Comparison of ENCODE assay signal across 9 cellular contexts in the genomic region with DNA sequence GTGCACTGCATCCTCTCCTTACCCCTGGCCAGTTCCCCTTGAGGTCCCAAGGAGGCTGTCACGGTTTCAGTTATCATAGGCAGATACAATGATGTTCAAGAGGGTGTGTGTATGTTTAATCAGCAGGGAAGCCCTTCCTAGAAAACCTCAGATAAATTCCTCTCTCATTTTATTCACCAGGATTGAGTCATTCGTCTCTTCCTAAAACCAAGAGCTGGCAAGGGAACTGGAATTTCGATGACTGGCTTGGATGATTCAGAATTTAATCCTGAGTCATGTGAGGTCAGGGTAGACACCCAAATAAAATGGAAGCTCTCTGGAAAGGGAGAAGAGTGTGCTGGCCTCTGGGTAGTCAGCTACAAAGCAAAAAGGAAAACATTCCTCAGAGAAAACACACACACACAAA.
A peak's percentile ranks its signal among the peaks of the same experiment; 100 is the strongest.
DNase-seq lines count a peak whose midpoint lies in the region; ATAC-seq lines count a peak whose summit lies in the region.
"Had no signal": no experiment of that assay in that cellular context is flagged by ENCODE, and none has a peak within 500 bp of the region (broad histone marks: within the 10 kb centered on the region; RNA-seq: fewer than 3 reads in every experiment).

No MANE protein-coding gene starts in this region.

- no peaks in the 10 kb centered on the region for H3K36me3 Mint-ChIP-seq in stimulated activated naive B cell treated with anti-CD40 and anti-IgM and Interleukin-4, amounts not matched to agents 10 μg/mL and 1 μg/mL and 100 μg/mL, for 72 hours

- peaks cover 19% of the 10 kb centered on the region for H3K4me1 ChIP-seq in SJSA1 (replicated peaks)

- H3K4me3 ChIP-seq in SJSA1, result no peak overlapping the region

- H3K9me3 Mint-ChIP-seq in stimulated activated naive B cell treated with anti-CD40 and anti-IgM and Interleukin-4, amounts not matched to agents 10 μg/mL and 1 μg/mL and 100 μg/mL, for 72 hours, result no peaks in the 10 kb centered on the region

- H3K4me3 Mint-ChIP-seq in stimulated activated naive B cell treated with anti-CD40 and anti-IgM and Interleukin-4, amounts not matched to agents 10 μg/mL and 1 μg/mL and 100 μg/mL, for 72 hours, result no peak overlapping the region

- H3K27me3 ChIP-seq in SJSA1 (replicated peaks), result no peaks in the 10 kb centered on the region

- peaks cover 4 to 6% of the 10 kb centered on the region in 2 donors for H3K4me1 Mint-ChIP-seq in stimulated activated naive B cell treated with anti-CD40 and anti-IgM and Interleukin-4, amounts not matched to agents 10 μg/mL and 1 μg/mL and 100 μg/mL, for 72 hours

- no peaks in the 10 kb centered on the region for H3K36me3 ChIP-seq in SJSA1

- ATAC-seq in stimulated activated naive B cell treated with anti-CD40 and anti-IgM and Interleukin-4, amounts not matched to agents 10 μg/mL and 1 μg/mL and 100 μg/mL, for 72 hours (replicated peaks), result no peak
- ATAC-seq in HG02970 (IDR thresholded peaks at IDR 0.05; ENCODE audit: low FRiP score, unreplicated experiment), result no peak

- no peaks in the 10 kb centered on the region for H3K9me3 ChIP-seq in SJSA1 (replicated peaks)

- H3K27ac ChIP-seq in SJSA1, result peak overlapping the region; percentile 62
- H3K27ac ChIP-seq: 22Rv1 had no signal

- peaks cover 0 to 7% of the 10 kb centered on the region in 2 donors for H3K27me3 Mint-ChIP-seq in stimulated activated naive B cell treated with anti-CD40 and anti-IgM and Interleukin-4, amounts not matched to agents 10 μg/mL and 1 μg/mL and 100 μg/mL, for 72 hours

- peak overlapping the region; percentile 20 for H3K27ac Mint-ChIP-seq in stimulated activated naive B cell treated with anti-CD40 and anti-IgM and Interleukin-4, amounts not matched to agents 10 μg/mL and 1 μg/mL and 100 μg/mL, for 72 hours

- DNase-seq in DMS 273 (lab: John Stamatoyannopoulos, UW; ENCODE audit: unreplicated experiment), result peak; percentile 27
- DNase-seq in DMS 273 treated with DMSO at 0.1 percent for 48 hours (lab: John Stamatoyannopoulos, UW), result no peak
- peak; percentile 76 to 95 for DNase-seq in SJSA1 (ENCODE audit: low read depth in 1 of 2, low spot score in 2 of 2)
- DNase-seq in foreskin melanocyte, result peak; percentile 80
- DNase-seq in stimulated activated naive B cell treated with anti-CD40 and anti-IgM and Interleukin-4, amounts not matched to agents 10 μg/mL and 1 μg/mL and 100 μg/mL, for 72 hours, result no peak
- DNase-seq in stimulated activated CD8-positive, alpha-beta memory T cell treated with anti-CD3 and anti-CD28 coated beads, Interleukin-4, amount 100 ng/mL, for 48 hours, result no peak
- DNase-seq in NCI-H1694 (lab: John Stamatoyannopoulos, UW), result no peak

Comparison
In these comparisons a context has a peak if more than half of its experiments do, and no peak if none do; other contexts are left out.
1. DNase-seq: peak in DMS 273 (single experiment), SJSA1 (2 of 2) and foreskin melanocyte (single experiment); none in DMS 273 treated with DMSO at 0.1 percent for 48 hours (single experiment), stimulated activated naive B cell treated with anti-CD40 and anti-IgM and Interleukin-4, amounts not matched to agents 10 μg/mL and 1 μg/mL and 100 μg/mL, for 72 hours (single experiment), stimulated activated CD8-positive, alpha-beta memory T cell treated with anti-CD3 and anti-CD28 coated beads, Interleukin-4, amount 100 ng/mL, for 48 hours (single experiment) and NCI-H1694 (single experiment).